ENCODE assay signal across 18 cellular contexts in genomic region chr14:104966261-104967143, GRCh38. TPM values are rescaled to one million over a fixed set of nuclear protein-coding genes. Genes with fewer than 3 reads are reported as not detected.
DNase-seq lines count a peak whose midpoint lies in the region; ATAC-seq, FAIRE-seq and TF ChIP-seq lines count a peak whose summit lies in the region.
"Had no signal": no experiment of that assay in that cellular context is flagged by ENCODE, and none has a peak within 500 bp of the region (broad histone marks: within the 10 kb centered on the region; RNA-seq: fewer than 3 reads in every experiment).

No MANE protein-coding gene starts in this region.

- 40% methylated on average over 2 of the region's 12 CpGs; no CpG with 5 or more reads in 1 of the 2 donors for WGBS in gastroesophageal sphincter (ENCODE audit: low coverage in 1 of 2), 2 donors
- WGBS in transverse colon (ENCODE audit: low coverage in 1 of 2), 2 donors, result 59% methylated on average over 12 of the region's 12 CpGs; no CpG with 5 or more reads in 1 of the 2 donors
- WGBS in body of pancreas, 2 donors, result 66 to 71% methylated on average over 9 to 12 of the region's 12 CpGs

- DNase-seq in RWPE1 (ENCODE audit: low spot score) (no peak), neural progenitor cell (ENCODE audit: low spot score) (no peak), transverse colon (no peak), D721Med (ENCODE audit: insufficient read length, low spot score) (no peak), GM13976 (ENCODE audit: low spot score) (no peak), body of pancreas (no peak)
- DNase-seq: activated gamma-delta T cell treated with Interleukin-2 at 50 U/mL for 16 hours; cortex of kidney; DMS53; hippocampal formation; NCI-H1092 treated with DMSO at 0.1 percent for 48 hours; NCI-H2171 treated with DMSO at 0.1 percent for 48 hours; stimulated activated naive CD4-positive, alpha-beta T cell had no signal

- H3K36me3 ChIP-seq in gastroesophageal sphincter, result no peaks in the 10 kb centered on the region
- no peaks in the 10 kb centered on the region for H3K36me3 ChIP-seq in neural progenitor cell
- H3K36me3 ChIP-seq in transverse colon, result no peaks in the 10 kb centered on the region
- H3K36me3 ChIP-seq in body of pancreas (replicated peaks in 1 of 2; ENCODE audit: insufficient read depth in 1 of 2, low read depth in 2 of 2), result no peaks in the 10 kb centered on the region

- H3K27ac Mint-ChIP-seq in neural progenitor cell, result peak overlapping the region; percentile 86
- H3K27ac Mint-ChIP-seq: T-helper 1 cell treated with Interleukin-12 subunit alpha and Interleukin-12 subunit beta and Interleukin-4 antibody, amounts not matched to agents 30 μg/mL and 1 μg/mL, for 36 hours had no signal

- peaks cover 11% of the 10 kb centered on the region for H3F3A ChIP-seq in neural progenitor cell (ENCODE audit: low read depth)

- CTCF ChIA-PET in RWPE1 (lab: Yijun Ruan, JAX), result no interaction called here

- no peak for TF ChIP-seq CTCF in RWPE1 (conservative IDR thresholded peaks at IDR 0.05; ENCODE audit: low read depth)
- no peak for TF ChIP-seq CTCF in gastroesophageal sphincter (IDR thresholded peaks at IDR 0.05)
- TF ChIP-seq CTCF in neural progenitor cell (IDR thresholded peaks at IDR 0.05), result no peak
- no peak for TF ChIP-seq CTCF in transverse colon (IDR thresholded peaks at IDR 0.05)
- no peak for TF ChIP-seq CTCF in D721Med (IDR thresholded peaks at IDR 0.05; ENCODE audit: insufficient read depth, missing control alignments)
- no peak for TF ChIP-seq CTCF in GM13976 (IDR thresholded peaks at IDR 0.05; ENCODE audit: borderline replicate concordance, control extremely low read depth, extremely low read depth, insufficient read depth, missing control alignments)
- TF ChIP-seq CTCF in body of pancreas (IDR thresholded peaks at IDR 0.05), result no peak

- intact Hi-C loops in transverse colon (cut with DNase I; ENCODE audit: low total_unique reads) (no loop called here), body of pancreas (cut with DNase I) (no loop called here)

- ATAC-seq in gastroesophageal sphincter, result no peak
- ATAC-seq in body of pancreas, result no peak

- no peak overlapping the region for H3K9ac ChIP-seq in neural progenitor cell

- POLR2A ChIA-PET in RWPE1 (lab: Yijun Ruan, JAX; ENCODE audit: low non-redundant PET), result interaction anchor here (0.6 kb wide), 1 partner anchor 335 kb away, joined by 4 read pairs; no protein-coding TSS in a partner anchor

- H3K9me3 ChIP-seq in gastroesophageal sphincter (no peaks in the 10 kb centered on the region), neural progenitor cell (ENCODE audit: low read depth) (no peaks in the 10 kb centered on the region), transverse colon (no peaks in the 10 kb centered on the region), body of pancreas (no peaks in the 10 kb centered on the region)

- H3K4me1 ChIP-seq in gastroesophageal sphincter (peaks cover 2 to 94% (median 44%) of the 10 kb centered on the region in 3 donors), neural progenitor cell (peaks cover 14% of the 10 kb centered on the region), transverse colon (peaks cover 9 to 36% (median 26%) of the 10 kb centered on the region in 4 donors), body of pancreas (peaks cover 18% of the 10 kb centered on the region)

- H4K20me1 ChIP-seq in neural progenitor cell (ENCODE audit: low read depth), result no peaks in the 10 kb centered on the region

- in situ Hi-C loops in transverse colon (cut with MboI; ENCODE audit: low pct_ligation_motif_present in 1 of 4, low pct_unique_long_range_greater_than_20kb in 1 of 4, low sequenced_read_pairs in 3 of 4) (no loop called here), GM13976 (cut with MboI; ENCODE audit: low sequenced_read_pairs, unreplicated experiment) (no loop called here)

- peaks cover 9% of the 10 kb centered on the region for H3K27me3 Mint-ChIP-seq in neural progenitor cell (ENCODE audit: insufficient read depth, low read depth)

- H3K79me2 ChIP-seq in neural progenitor cell (ENCODE audit: low read depth), result no peaks in the 10 kb centered on the region

- H3K27me3 ChIP-seq in gastroesophageal sphincter, result no peaks in the 10 kb centered on the region
- H3K27me3 ChIP-seq in neural progenitor cell, result peaks cover 18% of the 10 kb centered on the region
- H3K27me3 ChIP-seq in transverse colon, result peaks cover 38% of the 10 kb centered on the region
- no peaks in the 10 kb centered on the region for H3K27me3 ChIP-seq in body of pancreas

- H3K27ac ChIP-seq in RWPE1 (peak overlapping the region; percentile 100), gastroesophageal sphincter (peak overlapping the region; percentile 90 to 98 (median 95)), neural progenitor cell (no peak overlapping the region), transverse colon (peak overlapping the region; percentile 80 to 92 (median 88)), body of pancreas (no peak overlapping the region)

- H3K4me3 Mint-ChIP-seq in neural progenitor cell, result no peak overlapping the region
- H3K4me3 Mint-ChIP-seq: T-helper 1 cell treated with Interleukin-12 subunit alpha and Interleukin-12 subunit beta and Interleukin-4 antibody, amounts not matched to agents 30 μg/mL and 1 μg/mL, for 36 hours had no signal

- FAIRE-seq in D721Med (lab: Jason Lieb, UNC), result no peak
- FAIRE-seq: K562 had no signal

- H2AFZ ChIP-seq in neural progenitor cell (replicated peaks), result no peak overlapping the region

- H3K4me2 ChIP-seq in neural progenitor cell, result peak overlapping the region; percentile 77

- H3K4me3 ChIP-seq in gastroesophageal sphincter (peak overlapping the region in 1 of 2 donors; percentile 62), neural progenitor cell (no peak overlapping the region), transverse colon (no peak overlapping the region), body of pancreas (no peak overlapping the region)
- H3K4me3 ChIP-seq: K562 had no signal

- TF ChIP-seq EP300 in gastroesophageal sphincter (IDR thresholded peaks at IDR 0.05) (no peak), transverse colon (IDR thresholded peaks at IDR 0.05; ENCODE audit: low read depth) (no peak)

- H3K9me3 Mint-ChIP-seq in neural progenitor cell, result no peaks in the 10 kb centered on the region
- H3K9me3 Mint-ChIP-seq: T-helper 1 cell treated with Interleukin-12 subunit alpha and Interleukin-12 subunit beta and Interleukin-4 antibody, amounts not matched to agents 30 μg/mL and 1 μg/mL, for 36 hours had no signal

- H3K4me1 Mint-ChIP-seq in neural progenitor cell, result peaks cover 9% of the 10 kb centered on the region

- no peaks in the 10 kb centered on the region for H3K36me3 Mint-ChIP-seq in neural progenitor cell

- no peak for TF ChIP-seq POLR2A in gastroesophageal sphincter (IDR thresholded peaks at IDR 0.05)
- no peak for TF ChIP-seq POLR2A in transverse colon (IDR thresholded peaks at IDR 0.05)
- TF ChIP-seq POLR2A in body of pancreas (IDR thresholded peaks at IDR 0.05), result no peak

RNA-seq across cellular contexts. Expression of gene AHNAK2, which starts 11.7 kb away (rescaled TPM):
- total RNA-seq in gastroesophageal sphincter (100 to 1,000 TPM; 105 to 529 (median 239) TPM), neural progenitor cell (ENCODE audit: low replicate concordance) (0.77 and 1.3 TPM in 2 replicates), transverse colon (10 to 100 TPM; 19.4 to 75.2 (median 28.5) TPM), body of pancreas (1 to 10 TPM; 3.6 to 5.2 TPM)

RNA-seq across cellular contexts. Expression of gene CLBA1, which starts 19.1 kb away (rescaled TPM):
- 1 to 10 TPM; 2.4 to 8.8 (median 5.8) TPM for total RNA-seq in gastroesophageal sphincter
- 8.5 and 10.8 TPM in 2 replicates for total RNA-seq in neural progenitor cell (ENCODE audit: low replicate concordance)
- 1 to 10 TPM in 3 of 4 donors, under 1 TPM in 1; 0.40 to 6.7 (median 5.3) TPM for total RNA-seq in transverse colon
- total RNA-seq in body of pancreas, result 10 to 100 TPM in 1 of 2 donors, 1 to 10 TPM in 1; 8.6 to 21.1 TPM

RNA-seq across cellular contexts. Expression of gene PLD4, which starts 41.8 kb away (rescaled TPM):
- total RNA-seq in gastroesophageal sphincter (under 1 TPM in 3 of 4 donors, not detected in 1; under 0.01 to 0.42 (median 0.31) TPM), neural progenitor cell (ENCODE audit: low replicate concordance) (not detected in 2 replicates), transverse colon (1 to 10 TPM in 2 of 4 donors, not detected in 2; 1.1 TPM), body of pancreas (not detected)
- total RNA-seq: epithelial cell of proximal tubule, left lobe of liver had no signal

RNA-seq across cellular contexts. Expression of gene CDCA4, which starts 54.4 kb away (rescaled TPM):
- total RNA-seq in gastroesophageal sphincter (1 to 10 TPM; 5.8 to 7.8 (median 6.2) TPM), neural progenitor cell (ENCODE audit: low replicate concordance) (56.6 and 102 TPM in 2 replicates), transverse colon (1 to 10 TPM in 3 of 4 donors, under 1 TPM in 1; 0.80 to 7.5 (median 4.5) TPM), body of pancreas (1 to 10 TPM; 2.6 to 4.7 TPM)

Comparison
In these comparisons a context has a peak if more than half of its experiments do, and no peak if none do; other contexts are left out.
1. H3K27ac ChIP-seq: peak in RWPE1 (single experiment), gastroesophageal sphincter (4 of 4) and transverse colon (4 of 4); none in neural progenitor cell (single experiment) and body of pancreas (0 of 4).